Comparison of ENCODE assay signal across 8 cellular contexts in the genomic region with DNA sequence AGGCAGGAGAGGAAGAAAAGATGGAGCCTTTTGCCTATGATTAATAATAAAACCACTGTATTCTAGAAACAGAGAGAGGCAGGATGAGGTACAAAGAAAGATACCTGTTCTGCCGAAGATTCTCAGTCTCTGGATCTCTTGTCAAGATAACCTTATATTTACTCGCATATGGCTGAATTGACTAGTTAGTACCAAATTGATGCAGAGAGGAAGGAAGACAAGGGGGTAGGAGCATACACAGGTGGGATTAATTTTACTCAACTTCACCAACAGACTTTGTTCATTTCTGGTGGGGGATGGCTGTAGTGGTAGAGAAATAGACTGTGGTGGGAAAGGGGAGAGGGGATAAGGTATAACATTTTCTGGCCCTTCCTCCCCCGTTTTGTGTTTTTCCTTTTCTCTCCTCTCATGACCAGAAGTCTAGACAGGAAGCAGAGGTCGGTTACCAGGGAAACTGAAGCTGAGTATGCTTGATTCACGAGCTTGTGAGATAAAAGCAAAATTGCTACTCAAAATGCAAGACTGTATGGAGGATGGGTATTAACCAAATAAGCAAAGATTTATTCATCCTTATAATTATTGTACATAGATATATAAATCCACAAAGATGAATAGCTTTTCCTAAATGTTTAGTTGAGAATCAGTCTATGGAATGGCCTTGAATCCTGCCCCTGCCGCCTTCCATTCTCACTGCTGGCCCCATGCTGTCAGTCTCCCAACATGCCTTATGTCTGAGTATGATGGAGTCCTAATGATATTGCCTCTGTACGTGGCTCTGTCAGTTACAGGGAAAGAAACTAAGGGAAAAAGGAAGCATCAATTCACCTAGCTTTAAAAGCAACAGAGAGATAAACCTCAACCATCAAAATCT. TPM values are rescaled to one million over a fixed set of nuclear protein-coding genes. Genes with fewer than 3 reads are reported as not detected.
DNase-seq lines count a peak whose midpoint lies in the region; ATAC-seq and TF ChIP-seq lines count a peak whose summit lies in the region.

No MANE protein-coding gene starts in this region.

- no peaks in the 10 kb centered on the region for H4K20me1 ChIP-seq in DOHH2 (ENCODE audit: control insufficient read depth, insufficient read depth, low read depth, low read length)

- H3K79me2 ChIP-seq in DOHH2 (ENCODE audit: control insufficient read depth, low read length) = no peaks in the 10 kb centered on the region

- H3K4me1 ChIP-seq in DOHH2 (ENCODE audit: control insufficient read depth, low read length) = peaks cover 5% of the 10 kb centered on the region; the same call in 1 of the 2 replicates

- peak; percentile 4 for DNase-seq in NCI-H2196 treated with DMSO at 0.1 percent for 48 hours (lab: John Stamatoyannopoulos, UW; ENCODE audit: unreplicated experiment)
- peak; percentile 33 for DNase-seq in astrocyte of the spinal cord (ENCODE audit: low read depth, low spot score)
- no peak for DNase-seq in natural killer cell
- no peak for DNase-seq in HT-29 (ENCODE audit: low spot score)

- H3K27ac ChIP-seq in DOHH2 (ENCODE audit: low read depth, low read length) = no peak overlapping the region

- intact Hi-C loops in natural killer cell (cut with micrococcal nuclease) = loop anchor here (1.0 kb wide), 1 partner anchor 166 kb away; no protein-coding TSS in a partner anchor

- peak overlapping the region; percentile 16 for H3K4me2 ChIP-seq in DOHH2 (ENCODE audit: low read length)

- no peaks in the 10 kb centered on the region for H3K9me2 ChIP-seq in DOHH2 (replicated peaks; ENCODE audit: control insufficient read depth, low read length)

- no peak for TF ChIP-seq CTCF in DOHH2 (IDR thresholded peaks at IDR 0.05; ENCODE audit: low read depth, low read length, poor library complexity, severe bottlenecking)
- no peak for TF ChIP-seq CTCF in astrocyte of the spinal cord (IDR thresholded peaks at IDR 0.05; ENCODE audit: low read depth, low read length)
- no peak for TF ChIP-seq CTCF in natural killer cell (IDR thresholded peaks at IDR 0.05)

- H3F3A ChIP-seq in DOHH2 (ENCODE audit: control insufficient read depth, insufficient read depth) = no peaks in the 10 kb centered on the region

- ATAC-seq in natural killer cell (peak; percentile 64 to 74 (median 70)), HG02885 (IDR thresholded peaks at IDR 0.05; ENCODE audit: poor library complexity, unreplicated experiment) (no peak), HG03521 (IDR thresholded peaks at IDR 0.05; ENCODE audit: unreplicated experiment) (no peak), HG02852 (IDR thresholded peaks at IDR 0.05; ENCODE audit: unreplicated experiment) (no peak)

- no peaks in the 10 kb centered on the region for H3K9me3 ChIP-seq in DOHH2 (ENCODE audit: control insufficient read depth, insufficient read depth, low read length)

- H3K27ac Mint-ChIP-seq in natural killer cell = peak overlapping the region; percentile 49 to 52

- peak overlapping the region; percentile 72 for H3K4me3 Mint-ChIP-seq in natural killer cell

- H3K36me3 ChIP-seq in DOHH2 (ENCODE audit: control insufficient read depth, low read length) = no peaks in the 10 kb centered on the region

- H3K27me3 ChIP-seq in DOHH2 (ENCODE audit: control insufficient read depth, low read length) = no peaks in the 10 kb centered on the region

- peaks cover 10 to 15% of the 10 kb centered on the region in 2 donors for H3K4me1 Mint-ChIP-seq in natural killer cell

- peaks cover 7 to 52% of the 10 kb centered on the region in 2 donors for H3K27me3 Mint-ChIP-seq in natural killer cell (ENCODE audit: low read depth in 2 of 2)

- H3K36me3 Mint-ChIP-seq in natural killer cell = no peaks in the 10 kb centered on the region

- H3K4me3 ChIP-seq in DOHH2 (ENCODE audit: low read length) (no peak overlapping the region), astrocyte of the spinal cord (ENCODE audit: low read depth, low read length) (no peak overlapping the region)

- no peaks in the 10 kb centered on the region for H3K9me3 Mint-ChIP-seq in natural killer cell

- in situ Hi-C loops in astrocyte of the spinal cord (cut with HindIII; ENCODE audit: low sequenced_read_pairs) = no loop called here

RNA-seq across cellular contexts. Expression of a gene that starts 17.8 kb away (rescaled TPM):
- total RNA-seq in natural killer cell = 1 to 10 TPM in 2 of 3 donors, not detected in 1; 1.0 to 1.2 TPM
- not detected in 2 replicates for total RNA-seq in HT-29 (2014; rRNA removed; shearing (Covaris generic))

RNA-seq across cellular contexts. Expression of a gene that starts 26.3 kb away (rescaled TPM):
- total RNA-seq in natural killer cell = not detected
- total RNA-seq in HT-29 (2014; rRNA removed; shearing (Covaris generic)) = not detected in 2 replicates

RNA-seq across cellular contexts. Expression of a gene that starts 31.8 kb away (rescaled TPM):
- total RNA-seq in natural killer cell = not detected
- total RNA-seq in HT-29 (2014; rRNA removed; shearing (Covaris generic)) = not detected in 2 replicates

RNA-seq across cellular contexts. Expression of a gene that starts 56.9 kb away (rescaled TPM):
- total RNA-seq in natural killer cell = 10 to 100 TPM; 11.5 to 13.3 (median 12.4) TPM
- 18.3 and 20.1 TPM in 2 replicates for total RNA-seq in HT-29 (2014; rRNA removed; shearing (Covaris generic))

Comparison
In these comparisons a context has a peak if more than half of its experiments do, and no peak if none do; other contexts are left out.
1. DNase-seq: peak in NCI-H2196 treated with DMSO at 0.1 percent for 48 hours (single experiment) and astrocyte of the spinal cord (single experiment); none in natural killer cell (single experiment) and HT-29 (single experiment).
2. ATAC-seq: peak in natural killer cell (3 of 3); none in HG02885 (single experiment), HG03521 (single experiment) and HG02852 (single experiment).